Comparison of ENCODE assay signal across 8 cellular contexts in genomic region chr6:161370882-161371281, GRCh38.
A peak's percentile ranks its signal among the peaks of the same experiment; 100 is the strongest.
DNase-seq lines count a peak whose midpoint lies in the region; ATAC-seq and TF ChIP-seq lines count a peak whose summit lies in the region.

No MANE protein-coding gene starts in this region.

- no peaks in the 10 kb centered on the region for H3K9me3 ChIP-seq in CD4-positive, alpha-beta T cell (ENCODE audit: control insufficient read depth, low read length)

- CTCF ChIA-PET in CD4-positive, alpha-beta T cell (lab: Charles Lee), result interaction anchor here (0.6 to 5.4 kb wide), 25 partner anchors 8 to 638 kb away, joined by 3 to 65 read pairs (median 3); partner anchors contain the start of gene AGPAT4
- CTCF ChIA-PET in activated CD4-positive, alpha-beta memory T cell treated with anti-CD3 and anti-CD28 coated beads for 36 hours (lab: Charles Lee), result interaction anchor here (0.6 to 11.1 kb wide), 66 partner anchors 8 to 851 kb away, joined by 3 to 380 read pairs (median 4); no protein-coding TSS in a partner anchor

- H3K4me1 Mint-ChIP-seq in CD4-positive, alpha-beta T cell (ENCODE audit: low read depth), result no peaks in the 10 kb centered on the region
- no peaks in the 10 kb centered on the region for H3K4me1 Mint-ChIP-seq in activated CD4-positive, alpha-beta memory T cell treated with anti-CD3 and anti-CD28 coated beads for 36 hours (ENCODE audit: low read depth)

- no peaks in the 10 kb centered on the region for H3K27me3 Mint-ChIP-seq in CD4-positive, alpha-beta T cell
- H3K27me3 Mint-ChIP-seq in activated CD4-positive, alpha-beta memory T cell treated with anti-CD3 and anti-CD28 coated beads for 36 hours, result no peaks in the 10 kb centered on the region

- H3K4me3 Mint-ChIP-seq in CD4-positive, alpha-beta T cell, result no peak overlapping the region
- no peak overlapping the region for H3K4me3 Mint-ChIP-seq in activated CD4-positive, alpha-beta memory T cell treated with anti-CD3 and anti-CD28 coated beads for 36 hours

- POLR2A ChIA-PET in CD4-positive, alpha-beta T cell (lab: Charles Lee), result interaction anchor here (1.0 kb wide), 1 partner anchor 440 kb away, joined by 3 read pairs; no protein-coding TSS in a partner anchor
- POLR2A ChIA-PET in activated CD4-positive, alpha-beta memory T cell treated with anti-CD3 and anti-CD28 coated beads for 36 hours (lab: Charles Lee), result no interaction called here

- intact Hi-C loops in CD4-positive, alpha-beta T cell (cut with DNase I, micrococcal nuclease), result loop anchor here (1.0 to 5.0 kb wide), 5 partner anchors 219 to 849 kb away; no protein-coding TSS in a partner anchor
- intact Hi-C loops in activated CD4-positive, alpha-beta memory T cell treated with anti-CD3 and anti-CD28 coated beads for 36 hours (cut with micrococcal nuclease), result loop anchor here (1.0 to 5.0 kb wide), 5 partner anchors 218 to 849 kb away; no protein-coding TSS in a partner anchor

- no peaks in the 10 kb centered on the region for H3K27me3 ChIP-seq in CD4-positive, alpha-beta T cell (ENCODE audit: control insufficient read depth, insufficient read depth, low read length)

- no peak overlapping the region for H3K27ac ChIP-seq in CD4-positive, alpha-beta T cell (ENCODE audit: low read depth, low read length)

- TF ChIP-seq CTCF in CD4-positive, alpha-beta T cell (IDR thresholded peaks at IDR 0.05), result peak; percentile 92

- no peaks in the 10 kb centered on the region for H3K9me3 Mint-ChIP-seq in CD4-positive, alpha-beta T cell
- H3K9me3 Mint-ChIP-seq in activated CD4-positive, alpha-beta memory T cell treated with anti-CD3 and anti-CD28 coated beads for 36 hours, result no peaks in the 10 kb centered on the region

- peak; percentile 90 for ATAC-seq in CD4-positive, alpha-beta T cell (ENCODE audit: poor library complexity)
- ATAC-seq in GM19035 (IDR thresholded peaks at IDR 0.05; ENCODE audit: unreplicated experiment), result peak; percentile 87
- ATAC-seq in HG03280 (IDR thresholded peaks at IDR 0.05; ENCODE audit: unreplicated experiment), result peak; percentile 86

- DNase-seq in CD4-positive, alpha-beta T cell, result peak; percentile 43 to 66 (median 57)
- DNase-seq in NCI-H510A treated with DMSO at 0.1 percent for 48 hours (lab: John Stamatoyannopoulos, UW), result peak; percentile 54
- DNase-seq in activated CD4-positive, alpha-beta memory T cell treated with anti-CD3 and anti-CD28 coated beads for 36 hours, result peak; percentile 78
- DNase-seq in effector CD4-positive, alpha-beta T cell, result peak; percentile 46
- peak; percentile 46 for DNase-seq in middle frontal gyrus (ENCODE audit: extremely low spot score, low spot score)
- DNase-seq in stimulated activated CD8-positive, alpha-beta memory T cell treated with anti-CD3 and anti-CD28 coated beads, Interleukin-7, amount 100 ng/mL, for 24 hours (ENCODE audit: low read depth), result peak; percentile 21

- no peak overlapping the region for H3K27ac Mint-ChIP-seq in CD4-positive, alpha-beta T cell
- no peak overlapping the region for H3K27ac Mint-ChIP-seq in activated CD4-positive, alpha-beta memory T cell treated with anti-CD3 and anti-CD28 coated beads for 36 hours

- no peaks in the 10 kb centered on the region for H3K36me3 Mint-ChIP-seq in CD4-positive, alpha-beta T cell (ENCODE audit: low read depth)
- no peaks in the 10 kb centered on the region for H3K36me3 Mint-ChIP-seq in activated CD4-positive, alpha-beta memory T cell treated with anti-CD3 and anti-CD28 coated beads for 36 hours

Comparison
In these comparisons a context has a peak if more than half of its experiments do, and no peak if none do; other contexts are left out.
1. DNase-seq: peak in every context shown above with its lines; median percentile 78 in activated CD4-positive, alpha-beta memory T cell treated with anti-CD3 and anti-CD28 coated beads for 36 hours; 57 in CD4-positive, alpha-beta T cell; 54 in NCI-H510A treated with DMSO at 0.1 percent for 48 hours; 46 in effector CD4-positive, alpha-beta T cell; 46 in middle frontal gyrus; 21 in stimulated activated CD8-positive, alpha-beta memory T cell treated with anti-CD3 and anti-CD28 coated beads, Interleukin-7, amount 100 ng/mL, for 24 hours.